ENCODE assay signal across 1 cellular context in genomic region chr5:116068028-116068632, GRCh38.
TF ChIP-seq lines count a peak whose summit lies in the region.

No MANE protein-coding gene starts in this region.

TF ChIP-seq in liver, 16 proteins besides CTCF, POLR2A, EP300 and RAD21 (continued from another document):
- TF ChIP-seq, protein P1, sequence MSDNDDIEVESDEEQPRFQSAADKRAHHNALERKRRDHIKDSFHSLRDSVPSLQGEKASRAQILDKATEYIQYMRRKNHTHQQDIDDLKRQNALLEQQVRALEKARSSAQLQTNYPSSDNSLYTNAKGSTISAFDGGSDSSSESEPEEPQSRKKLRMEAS (IDR thresholded peaks at IDR 0.05), result no peak
- TF ChIP-seq, protein P2, sequence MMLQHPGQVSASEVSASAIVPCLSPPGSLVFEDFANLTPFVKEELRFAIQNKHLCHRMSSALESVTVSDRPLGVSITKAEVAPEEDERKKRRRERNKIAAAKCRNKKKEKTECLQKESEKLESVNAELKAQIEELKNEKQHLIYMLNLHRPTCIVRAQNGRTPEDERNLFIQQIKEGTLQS (IDR thresholded peaks at IDR 0.05), result no peak
- TF ChIP-seq YY1 (IDR thresholded peaks at IDR 0.05), result no peak
- TF ChIP-seq HNF4A (conservative IDR thresholded peaks at IDR 0.05), result no peak
- TF ChIP-seq GABPA (IDR thresholded peaks at IDR 0.05 in 1 of 2, conservative IDR thresholded peaks at IDR 0.05 in 1 of 2), result no peak
TF ChIP-seq in liver: peak in this region for 0.
